In the genomic region with DNA sequence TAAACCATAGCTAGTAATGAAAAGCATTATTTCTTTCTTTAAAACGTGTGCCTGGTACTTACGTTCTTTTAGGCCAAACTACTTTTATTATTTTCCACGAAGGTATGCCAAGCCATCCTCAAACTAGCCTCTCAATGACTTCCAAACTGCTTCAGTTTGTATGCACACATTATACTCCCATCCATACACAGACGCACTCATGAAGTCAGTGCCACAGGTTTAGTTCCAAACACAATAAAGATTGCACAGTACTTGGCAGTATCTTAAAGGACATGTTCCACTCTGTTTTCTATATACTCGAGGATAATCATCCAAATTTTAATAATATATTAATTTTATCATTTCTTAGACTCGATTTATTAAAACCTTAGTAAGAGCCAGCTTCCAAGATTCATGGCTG, we compare ENCODE assay signal across 28 cellular contexts.
"Had no signal": no experiment of that assay in that cellular context is flagged by ENCODE, and none has a peak within 500 bp of the region (broad histone marks: within the 10 kb centered on the region; RNA-seq: fewer than 3 reads in every experiment).

No MANE protein-coding gene starts in this region.

- H3K4me1 ChIP-seq: adrenal gland, ascending aorta had no signal

- H3K27ac ChIP-seq: adrenal gland, ascending aorta, cardiac muscle cell, VCaP had no signal

- H3K4me3 ChIP-seq: adrenal gland, ascending aorta, cardiac muscle cell had no signal

- H3K36me3 ChIP-seq: adrenal gland, ascending aorta, cardiac muscle cell had no signal

- H3K9me3 ChIP-seq: adrenal gland, ascending aorta had no signal

- DNase-seq: activated B cell treated with CpG ODN at 0.5 μM for 24 hours; activated CD4-positive, alpha-beta memory T cell treated with anti-CD3 and anti-CD28 coated beads for 36 hours; activated CD4-positive, alpha-beta T cell treated with anti-CD3 and anti-CD28 coated beads for 4 hours; activated CD4-positive, alpha-beta T cell treated with anti-CD3 and anti-CD28 coated beads, Interleukin-2, amount 10 ng/mL, durations not matched to agents 24 days and 14 days; activated CD4-positive, alpha-beta T cell treated with anti-CD3 and anti-CD28 coated beads, Interleukin-2, amount 50 U/mL, for 1 hour; activated CD4-positive, alpha-beta T cell treated with anti-CD3 and anti-CD28 coated beads, Interleukin-2, amount 50 U/mL, for 4 hours; activated CD4-positive, CD25-positive, alpha-beta regulatory T cell treated with anti-CD3 and anti-CD28 coated beads, Interleukin-2, amount 50 U/mL, for 72 hours; activated CD8-positive, alpha-beta memory T cell treated with anti-CD3 and anti-CD28 coated beads, Interleukin-2, amount 10 ng/mL, durations not matched to agents 7 days and 5 days; activated CD8-positive, alpha-beta memory T cell treated with anti-CD3 and anti-CD28 coated beads, Interleukin-2, amount 50 U/mL, for 48 hours; activated CD8-positive, alpha-beta T cell treated with anti-CD3 and anti-CD28 coated beads for 36 hours; activated effector memory CD4-positive, alpha-beta T cell treated with Interleukin-2 at 50 U/mL for 16 hours; activated gamma-delta T cell; activated naive CD4-positive, alpha-beta T cell treated with anti-CD3 and anti-CD28 coated beads for 36 hours; activated naive CD4-positive, alpha-beta T cell treated with anti-CD3 and anti-CD28 coated beads, Interleukin-2, amount 50 U/mL, for 16 hours; activated naive CD8-positive, alpha-beta T cell treated with anti-CD3 and anti-CD28 coated beads for 36 hours; activated T-cell treated with anti-CD3 and anti-CD28 coated beads, Interleukin-2, amount 50 U/mL, for 24 hours; activated T-cell treated with anti-CD3 and anti-CD28 coated beads, Interleukin-2, amount 50 U/mL, for 48 hours; adrenal gland; amniotic stem cell; caudate nucleus; SW 1271; T-helper 1 cell; T-helper 2 cell; T-helper 9 cell had no signal

- H3K27me3 ChIP-seq: adrenal gland, ascending aorta, cardiac muscle cell had no signal

- ATAC-seq: activated CD8-positive, alpha-beta memory T cell treated with anti-CD3 and anti-CD28 coated beads, Interleukin-2, amount 10 ng/mL, durations not matched to agents 7 days and 5 days; activated CD8-positive, alpha-beta T cell treated with anti-CD3 and anti-CD28 coated beads for 36 hours; activated naive CD4-positive, alpha-beta T cell treated with anti-CD3 and anti-CD28 coated beads, Interleukin-2, amount 50 U/mL, for 72 hours had no signal
